ENCODE assay signal across 15 cellular contexts in genomic region chr2:28635251-28635650, GRCh38.
DNase-seq lines count a peak whose midpoint lies in the region; ATAC-seq, FAIRE-seq and TF ChIP-seq lines count a peak whose summit lies in the region.
"Had no signal": no experiment of that assay in that cellular context is flagged by ENCODE, and none has a peak within 500 bp of the region (broad histone marks: within the 10 kb centered on the region; RNA-seq: fewer than 3 reads in every experiment).

No MANE protein-coding gene starts in this region.

- TF ChIP-seq EP300 in suprapubic skin (IDR thresholded peaks at IDR 0.05): peak; percentile 86

- H3K27me3 Mint-ChIP-seq in astrocyte (ENCODE audit: low read depth, unreplicated experiment): peaks cover 6% of the 10 kb centered on the region
- H3K27me3 Mint-ChIP-seq: activated CD8-positive, alpha-beta memory T cell treated with anti-CD3 and anti-CD28 coated beads, Interleukin-2, amount 10 ng/mL, durations not matched to agents 7 days and 5 days; activated naive CD4-positive, alpha-beta T cell treated with anti-CD3 and anti-CD28 coated beads, Interleukin-2, amount 50 U/mL, for 24 hours had no signal

- H3K27ac Mint-ChIP-seq in astrocyte (ENCODE audit: unreplicated experiment): peak overlapping the region; percentile 67
- H3K27ac Mint-ChIP-seq: activated CD8-positive, alpha-beta memory T cell treated with anti-CD3 and anti-CD28 coated beads, Interleukin-2, amount 10 ng/mL, durations not matched to agents 7 days and 5 days; activated naive CD4-positive, alpha-beta T cell treated with anti-CD3 and anti-CD28 coated beads, Interleukin-2, amount 50 U/mL, for 24 hours; nephron progenitor cell had no signal

- no peaks in the 10 kb centered on the region for H3K79me2 ChIP-seq in astrocyte (ENCODE audit: insufficient read depth, low read length)

- no peaks in the 10 kb centered on the region for H4K20me1 ChIP-seq in astrocyte (ENCODE audit: insufficient read depth, low read length)

- DNase-seq in astrocyte (ENCODE audit: low read depth): peak; percentile 42
- DNase-seq in fibroblast of pulmonary artery (ENCODE audit: low read depth): peak; percentile 45
- peak; percentile 18 for DNase-seq in mesenteric fat pad (ENCODE audit: low spot score)
- no peak for DNase-seq in suprapubic skin (ENCODE audit: low spot score in 2 of 2)
- DNase-seq in foreskin fibroblast: no peak
- DNase-seq in urothelium cell line (ENCODE audit: low spot score): no peak
- no peak for DNase-seq in NK-92 treated with Interleukin-12 subunit alpha and Interleukin-12 subunit beta, amount 100 ng/mL, for 24 hours (lab: John Stamatoyannopoulos, UW)
- DNase-seq: activated CD8-positive, alpha-beta memory T cell treated with anti-CD3 and anti-CD28 coated beads, Interleukin-2, amount 10 ng/mL, durations not matched to agents 7 days and 5 days; cortex of kidney; KBM-7; NCI-H187; NCI-H82; nephron progenitor cell had no signal

- no peak overlapping the region for H3K4me3 Mint-ChIP-seq in astrocyte (ENCODE audit: unreplicated experiment)
- H3K4me3 Mint-ChIP-seq: activated CD8-positive, alpha-beta memory T cell treated with anti-CD3 and anti-CD28 coated beads, Interleukin-2, amount 10 ng/mL, durations not matched to agents 7 days and 5 days; activated naive CD4-positive, alpha-beta T cell treated with anti-CD3 and anti-CD28 coated beads, Interleukin-2, amount 50 U/mL, for 24 hours; nephron progenitor cell had no signal

- H3K4me3 ChIP-seq in astrocyte (ENCODE audit: insufficient read depth, low read depth, low read length) (no peak overlapping the region), fibroblast of pulmonary artery (replicated peaks; ENCODE audit: low read depth, low read length) (no peak overlapping the region), suprapubic skin (no peak overlapping the region), foreskin fibroblast (ENCODE audit: low read depth in 1 of 2, low read length in 2 of 2) (no peak overlapping the region)

- H3K27me3 ChIP-seq in astrocyte (ENCODE audit: insufficient read depth, low read length) (no peaks in the 10 kb centered on the region), suprapubic skin (no peaks in the 10 kb centered on the region)

- no peak for ATAC-seq in HG02588 (IDR thresholded peaks at IDR 0.05; ENCODE audit: unreplicated experiment)
- ATAC-seq: activated CD8-positive, alpha-beta memory T cell treated with anti-CD3 and anti-CD28 coated beads, Interleukin-2, amount 10 ng/mL, durations not matched to agents 7 days and 5 days had no signal

- no peak overlapping the region for H3K9ac ChIP-seq in astrocyte (ENCODE audit: low read length)

- H3K36me3 Mint-ChIP-seq in astrocyte (ENCODE audit: low read depth, unreplicated experiment): peaks cover 4% of the 10 kb centered on the region
- H3K36me3 Mint-ChIP-seq: activated CD8-positive, alpha-beta memory T cell treated with anti-CD3 and anti-CD28 coated beads, Interleukin-2, amount 10 ng/mL, durations not matched to agents 7 days and 5 days; activated naive CD4-positive, alpha-beta T cell treated with anti-CD3 and anti-CD28 coated beads, Interleukin-2, amount 50 U/mL, for 24 hours had no signal

- no peak overlapping the region for H3K27ac ChIP-seq in astrocyte (ENCODE audit: low read depth, low read length)
- peak overlapping the region; percentile 85 for H3K27ac ChIP-seq in suprapubic skin

- FAIRE-seq in astrocyte (lab: Jason Lieb, UNC): no peak
- no peak for FAIRE-seq in urothelium cell line (lab: Jason Lieb, UNC)

- 57% methylated on average over 2 of the region's 2 CpGs for WGBS in suprapubic skin

- TF ChIP-seq CTCF in astrocyte (IDR thresholded peaks at IDR 0.05; ENCODE audit: insufficient read depth, low read depth, low read length) (no peak), fibroblast of pulmonary artery (IDR thresholded peaks at IDR 0.05; ENCODE audit: low read length, missing control alignments) (no peak), suprapubic skin (IDR thresholded peaks at IDR 0.05) (no peak), foreskin fibroblast (IDR thresholded peaks at IDR 0.05; ENCODE audit: low read depth, low read length) (no peak)

- H3K9me3 Mint-ChIP-seq in astrocyte (ENCODE audit: unreplicated experiment): peaks cover 2% of the 10 kb centered on the region
- H3K9me3 Mint-ChIP-seq: activated naive CD4-positive, alpha-beta T cell treated with anti-CD3 and anti-CD28 coated beads, Interleukin-2, amount 50 U/mL, for 24 hours; nephron progenitor cell had no signal

- TF ChIP-seq POLR2A in suprapubic skin (IDR thresholded peaks at IDR 0.05): no peak

- no peak overlapping the region for H3K4me2 ChIP-seq in astrocyte (ENCODE audit: low read length)

- H3K4me1 ChIP-seq in astrocyte (ENCODE audit: insufficient read depth, low read length) (peaks cover 11% of the 10 kb centered on the region), suprapubic skin (peaks cover 32% of the 10 kb centered on the region)

- no peaks in the 10 kb centered on the region for H3K9me3 ChIP-seq in astrocyte (ENCODE audit: insufficient read depth, low read depth, low read length)
- H3K9me3 ChIP-seq in suprapubic skin: no peaks in the 10 kb centered on the region

- H3K36me3 ChIP-seq in astrocyte (ENCODE audit: insufficient read depth, low read length) (no peaks in the 10 kb centered on the region), suprapubic skin (no peaks in the 10 kb centered on the region)

- H3K4me1 Mint-ChIP-seq in astrocyte (ENCODE audit: low read depth, unreplicated experiment): peaks cover 47% of the 10 kb centered on the region

- H2AFZ ChIP-seq in astrocyte (ENCODE audit: low read depth, low read length): no peak overlapping the region

Comparison
In these comparisons a context has a peak if more than half of its experiments do, and no peak if none do; other contexts are left out.
1. DNase-seq: peak in astrocyte (single experiment), fibroblast of pulmonary artery (single experiment) and mesenteric fat pad (single experiment); none in suprapubic skin (0 of 2), foreskin fibroblast (0 of 2), urothelium cell line (single experiment) and NK-92 treated with Interleukin-12 subunit alpha and Interleukin-12 subunit beta, amount 100 ng/mL, for 24 hours (single experiment).